Comparison of ENCODE assay signal across 1 cellular context in the genomic region with DNA sequence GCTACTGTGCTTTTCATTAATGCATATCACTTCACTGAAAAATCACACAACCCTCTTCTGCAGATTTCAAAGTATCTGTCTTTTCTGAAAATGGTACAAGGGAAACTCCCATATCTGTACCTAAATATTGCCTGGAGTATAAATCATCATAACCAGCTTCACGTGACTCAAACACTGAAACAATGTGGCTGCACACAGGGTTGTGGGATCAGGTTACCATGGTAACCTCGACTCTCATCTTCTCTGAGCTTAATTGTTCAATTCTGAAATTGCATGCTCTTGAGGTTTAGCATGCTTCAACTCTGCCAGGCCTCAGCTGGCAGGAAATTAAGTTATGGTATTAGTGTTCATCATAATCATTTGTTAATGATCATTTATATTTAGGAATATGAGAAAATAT.
TF ChIP-seq lines count a peak whose summit lies in the region.

No MANE protein-coding gene starts in this region.

TF ChIP-seq in GM23338, 12 proteins besides CTCF, POLR2A, EP300 and RAD21 (continued from another document):
- TF ChIP-seq, protein P1, sequence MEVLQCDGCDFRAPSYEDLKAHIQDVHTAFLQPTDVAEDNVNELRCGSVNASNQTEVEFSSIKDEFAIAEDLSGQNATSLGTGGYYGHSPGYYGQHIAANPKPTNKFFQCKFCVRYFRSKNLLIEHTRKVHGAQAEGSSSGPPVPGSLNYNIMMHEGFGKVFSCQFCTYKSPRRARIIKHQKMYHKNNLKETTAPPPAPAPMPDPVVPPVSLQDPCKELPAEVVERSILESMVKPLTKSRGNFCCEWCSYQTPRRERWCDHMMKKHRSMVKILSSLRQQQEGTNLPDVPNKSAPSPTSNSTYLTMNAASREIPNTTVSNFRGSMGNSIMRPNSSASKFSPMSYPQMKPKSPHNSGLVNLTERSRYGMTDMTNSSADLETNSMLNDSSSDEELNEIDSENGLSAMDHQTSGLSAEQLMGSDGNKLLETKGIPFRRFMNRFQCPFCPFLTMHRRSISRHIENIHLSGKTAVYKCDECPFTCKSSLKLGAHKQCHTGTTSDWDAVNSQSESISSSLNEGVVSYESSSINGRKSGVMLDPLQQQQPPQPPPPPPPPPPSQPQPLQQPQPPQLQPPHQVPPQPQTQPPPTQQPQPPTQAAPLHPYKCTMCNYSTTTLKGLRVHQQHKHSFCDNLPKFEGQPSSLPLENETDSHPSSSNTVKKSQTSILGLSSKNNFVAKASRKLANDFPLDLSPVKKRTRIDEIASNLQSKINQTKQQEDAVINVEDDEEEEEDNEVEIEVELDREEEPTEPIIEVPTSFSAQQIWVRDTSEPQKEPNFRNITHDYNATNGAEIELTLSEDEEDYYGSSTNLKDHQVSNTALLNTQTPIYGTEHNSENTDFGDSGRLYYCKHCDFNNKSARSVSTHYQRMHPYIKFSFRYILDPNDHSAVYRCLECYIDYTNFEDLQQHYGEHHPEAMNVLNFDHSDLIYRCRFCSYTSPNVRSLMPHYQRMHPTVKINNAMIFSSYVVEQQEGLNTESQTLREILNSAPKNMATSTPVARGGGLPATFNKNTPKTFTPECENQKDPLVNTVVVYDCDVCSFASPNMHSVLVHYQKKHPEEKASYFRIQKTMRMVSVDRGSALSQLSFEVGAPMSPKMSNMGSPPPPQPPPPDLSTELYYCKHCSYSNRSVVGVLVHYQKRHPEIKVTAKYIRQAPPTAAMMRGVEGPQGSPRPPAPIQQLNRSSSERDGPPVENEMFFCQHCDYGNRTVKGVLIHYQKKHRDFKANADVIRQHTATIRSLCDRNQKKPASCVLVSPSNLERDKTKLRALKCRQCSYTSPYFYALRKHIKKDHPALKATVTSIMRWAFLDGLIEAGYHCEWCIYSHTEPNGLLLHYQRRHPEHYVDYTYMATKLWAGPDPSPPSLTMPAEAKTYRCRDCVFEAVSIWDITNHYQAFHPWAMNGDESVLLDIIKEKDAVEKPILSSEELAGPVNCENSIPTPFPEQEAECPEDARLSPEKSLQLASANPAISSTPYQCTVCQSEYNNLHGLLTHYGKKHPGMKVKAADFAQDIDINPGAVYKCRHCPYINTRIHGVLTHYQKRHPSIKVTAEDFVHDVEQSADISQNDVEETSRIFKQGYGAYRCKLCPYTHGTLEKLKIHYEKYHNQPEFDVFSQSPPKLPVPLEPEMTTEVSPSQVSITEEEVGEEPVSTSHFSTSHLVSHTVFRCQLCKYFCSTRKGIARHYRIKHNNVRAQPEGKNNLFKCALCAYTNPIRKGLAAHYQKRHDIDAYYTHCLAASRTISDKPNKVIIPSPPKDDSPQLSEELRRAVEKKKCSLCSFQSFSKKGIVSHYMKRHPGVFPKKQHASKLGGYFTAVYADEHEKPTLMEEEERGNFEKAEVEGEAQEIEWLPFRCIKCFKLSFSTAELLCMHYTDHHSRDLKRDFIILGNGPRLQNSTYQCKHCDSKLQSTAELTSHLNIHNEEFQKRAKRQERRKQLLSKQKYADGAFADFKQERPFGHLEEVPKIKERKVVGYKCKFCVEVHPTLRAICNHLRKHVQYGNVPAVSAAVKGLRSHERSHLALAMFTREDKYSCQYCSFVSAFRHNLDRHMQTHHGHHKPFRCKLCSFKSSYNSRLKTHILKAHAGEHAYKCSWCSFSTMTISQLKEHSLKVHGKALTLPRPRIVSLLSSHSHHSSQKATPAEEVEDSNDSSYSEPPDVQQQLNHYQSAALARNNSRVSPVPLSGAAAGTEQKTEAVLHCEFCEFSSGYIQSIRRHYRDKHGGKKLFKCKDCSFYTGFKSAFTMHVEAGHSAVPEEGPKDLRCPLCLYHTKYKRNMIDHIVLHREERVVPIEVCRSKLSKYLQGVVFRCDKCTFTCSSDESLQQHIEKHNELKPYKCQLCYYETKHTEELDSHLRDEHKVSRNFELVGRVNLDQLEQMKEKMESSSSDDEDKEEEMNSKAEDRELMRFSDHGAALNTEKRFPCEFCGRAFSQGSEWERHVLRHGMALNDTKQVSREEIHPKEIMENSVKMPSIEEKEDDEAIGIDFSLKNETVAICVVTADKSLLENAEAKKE (CRISPR knock-in tag; IDR thresholded peaks at IDR 0.05): no peak
- TF ChIP-seq JUNB (IDR thresholded peaks at IDR 0.05; ENCODE audit: unreplicated experiment): no peak
- TF ChIP-seq, protein P2, sequence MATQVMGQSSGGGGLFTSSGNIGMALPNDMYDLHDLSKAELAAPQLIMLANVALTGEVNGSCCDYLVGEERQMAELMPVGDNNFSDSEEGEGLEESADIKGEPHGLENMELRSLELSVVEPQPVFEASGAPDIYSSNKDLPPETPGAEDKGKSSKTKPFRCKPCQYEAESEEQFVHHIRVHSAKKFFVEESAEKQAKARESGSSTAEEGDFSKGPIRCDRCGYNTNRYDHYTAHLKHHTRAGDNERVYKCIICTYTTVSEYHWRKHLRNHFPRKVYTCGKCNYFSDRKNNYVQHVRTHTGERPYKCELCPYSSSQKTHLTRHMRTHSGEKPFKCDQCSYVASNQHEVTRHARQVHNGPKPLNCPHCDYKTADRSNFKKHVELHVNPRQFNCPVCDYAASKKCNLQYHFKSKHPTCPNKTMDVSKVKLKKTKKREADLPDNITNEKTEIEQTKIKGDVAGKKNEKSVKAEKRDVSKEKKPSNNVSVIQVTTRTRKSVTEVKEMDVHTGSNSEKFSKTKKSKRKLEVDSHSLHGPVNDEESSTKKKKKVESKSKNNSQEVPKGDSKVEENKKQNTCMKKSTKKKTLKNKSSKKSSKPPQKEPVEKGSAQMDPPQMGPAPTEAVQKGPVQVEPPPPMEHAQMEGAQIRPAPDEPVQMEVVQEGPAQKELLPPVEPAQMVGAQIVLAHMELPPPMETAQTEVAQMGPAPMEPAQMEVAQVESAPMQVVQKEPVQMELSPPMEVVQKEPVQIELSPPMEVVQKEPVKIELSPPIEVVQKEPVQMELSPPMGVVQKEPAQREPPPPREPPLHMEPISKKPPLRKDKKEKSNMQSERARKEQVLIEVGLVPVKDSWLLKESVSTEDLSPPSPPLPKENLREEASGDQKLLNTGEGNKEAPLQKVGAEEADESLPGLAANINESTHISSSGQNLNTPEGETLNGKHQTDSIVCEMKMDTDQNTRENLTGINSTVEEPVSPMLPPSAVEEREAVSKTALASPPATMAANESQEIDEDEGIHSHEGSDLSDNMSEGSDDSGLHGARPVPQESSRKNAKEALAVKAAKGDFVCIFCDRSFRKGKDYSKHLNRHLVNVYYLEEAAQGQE (IDR thresholded peaks at IDR 0.05; ENCODE audit: unreplicated experiment): no peak
